16 cellular contexts compared by ENCODE assay signal in genomic region chr2:22902662-22903165, GRCh38.
DNase-seq lines count a peak whose midpoint lies in the region; ATAC-seq and TF ChIP-seq lines count a peak whose summit lies in the region.
"Had no signal": no experiment of that assay in that cellular context is flagged by ENCODE, and none has a peak within 500 bp of the region (broad histone marks: within the 10 kb centered on the region; RNA-seq: fewer than 3 reads in every experiment).

No MANE protein-coding gene starts in this region.

- intact Hi-C loops in esophagus muscularis mucosa (cut with DNase I): loop anchor here (10.0 kb wide), 1 partner anchor 452 kb away; no protein-coding TSS in a partner anchor

- H4K20me1 ChIP-seq in GM23338 (replicated peaks; ENCODE audit: insufficient read depth): no peaks in the 10 kb centered on the region
- H4K20me1 ChIP-seq: BLaER1 had no signal

- TF ChIP-seq CTCF in GM23338 (conservative IDR thresholded peaks at IDR 0.05; ENCODE audit: low read depth in 2 of 2): no peak
- TF ChIP-seq CTCF in esophagus muscularis mucosa (IDR thresholded peaks at IDR 0.05): no peak

- no peaks in the 10 kb centered on the region for H3K4me1 ChIP-seq in GM23338 (ENCODE audit: insufficient read depth)
- H3K4me1 ChIP-seq in esophagus muscularis mucosa: no peaks in the 10 kb centered on the region
- H3K4me1 ChIP-seq: BLaER1, Caco-2 had no signal

- H3K27ac ChIP-seq in GM23338 (ENCODE audit: low read depth) (no peak overlapping the region), esophagus muscularis mucosa (replicated peaks in 1 of 4) (no peak overlapping the region)
- H3K27ac ChIP-seq: BLaER1, C4-2B, GM23248 had no signal

- DNase-seq in GM23338 (ENCODE audit: low spot score) (no peak), esophagus muscularis mucosa (ENCODE audit: extremely low spot score) (peak; percentile 77), mucosa of gallbladder (ENCODE audit: low spot score) (peak; percentile 82), NCI-H2029 treated with DMSO at 0.1 percent for 48 hours (lab: John Stamatoyannopoulos, UW) (no peak)
- no peak for DNase-seq in activated CD4-positive, CD25-positive, alpha-beta regulatory T cell (lab: John Stamatoyannopoulos, UW)
- DNase-seq: Caco-2; CD4-positive, CD25-positive, alpha-beta regulatory T cell; CD8-positive, alpha-beta T cell; DMS153; DND-41; GM23248; H9 had no signal

- H3K36me3 ChIP-seq in GM23338 (ENCODE audit: insufficient read depth): no peaks in the 10 kb centered on the region; the same call in 1 of the 2 replicates
- H3K36me3 ChIP-seq in esophagus muscularis mucosa: no peaks in the 10 kb centered on the region
- H3K36me3 ChIP-seq: BLaER1 had no signal

- H3K4me3 Mint-ChIP-seq in GM23338: no peak overlapping the region
- H3K4me3 Mint-ChIP-seq: CD4-positive, CD25-positive, alpha-beta regulatory T cell; CD8-positive, alpha-beta T cell; H9 had no signal

- 93% methylated on average over 6 of the region's 6 CpGs for WGBS in esophagus muscularis mucosa

- ATAC-seq in GM23338 (no peak), HG03045 (IDR thresholded peaks at IDR 0.05; ENCODE audit: unreplicated experiment) (no peak)
- ATAC-seq: CD8-positive, alpha-beta T cell; HCT116 had no signal

- H3F3A ChIP-seq in GM23338 (replicated peaks; ENCODE audit: low read depth): no peaks in the 10 kb centered on the region

- no peaks in the 10 kb centered on the region for H3K79me2 ChIP-seq in GM23338 (replicated peaks; ENCODE audit: insufficient read depth)

- H3K4me2 ChIP-seq in GM23338: no peak overlapping the region
- H3K4me2 ChIP-seq: BLaER1 had no signal

- H3K9me3 ChIP-seq in esophagus muscularis mucosa: no peaks in the 10 kb centered on the region
- H3K9me3 ChIP-seq: BLaER1, Caco-2 had no signal

- TF ChIP-seq POLR2A in esophagus muscularis mucosa (IDR thresholded peaks at IDR 0.05; ENCODE audit: low read depth): no peak

- no peaks in the 10 kb centered on the region; the same call in 2 of the 3 replicates for H3K4me1 Mint-ChIP-seq in GM23338
- H3K4me1 Mint-ChIP-seq: CD4-positive, CD25-positive, alpha-beta regulatory T cell had no signal

- no peaks in the 10 kb centered on the region for H3K27me3 ChIP-seq in GM23338 (ENCODE audit: insufficient read depth)
- H3K27me3 ChIP-seq in esophagus muscularis mucosa: no peaks in the 10 kb centered on the region
- H3K27me3 ChIP-seq: BLaER1 had no signal

- no peak overlapping the region for H3K4me3 ChIP-seq in GM23338
- H3K4me3 ChIP-seq in esophagus muscularis mucosa: no peak overlapping the region
- H3K4me3 ChIP-seq: BLaER1, GM23248 had no signal

- H3K27me3 Mint-ChIP-seq in GM23338 (ENCODE audit: insufficient read depth, low read depth, poor library complexity): no peaks in the 10 kb centered on the region

- no peak for TF ChIP-seq EP300 in esophagus muscularis mucosa (IDR thresholded peaks at IDR 0.05)

- H2AFZ ChIP-seq in GM23338: peak overlapping the region; percentile 80; the same call in 1 of the 2 replicates
- H2AFZ ChIP-seq: GM23248 had no signal

- H3K9me2 ChIP-seq in GM23338 (ENCODE audit: insufficient read depth): no peaks in the 10 kb centered on the region

- H3K9me3 Mint-ChIP-seq in GM23338: no peaks in the 10 kb centered on the region; the same call in 2 of the 3 replicates
- H3K9me3 Mint-ChIP-seq: CD8-positive, alpha-beta T cell; H9 had no signal

- H3K27ac Mint-ChIP-seq in GM23338: no peak overlapping the region
- H3K27ac Mint-ChIP-seq: CD4-positive, CD25-positive, alpha-beta regulatory T cell; CD8-positive, alpha-beta T cell; H9 had no signal

- H3K36me3 Mint-ChIP-seq in GM23338 (ENCODE audit: low read depth): no peaks in the 10 kb centered on the region
- H3K36me3 Mint-ChIP-seq: CD4-positive, CD25-positive, alpha-beta regulatory T cell; CD8-positive, alpha-beta T cell had no signal

TF ChIP-seq in GM23338, 12 proteins besides CTCF, POLR2A, EP300 and RAD21 (continues in another document):
- no peak for TF ChIP-seq NANOG (IDR thresholded peaks at IDR 0.05; ENCODE audit: borderline replicate concordance)
- no peak for TF ChIP-seq JUNB (IDR thresholded peaks at IDR 0.05; ENCODE audit: unreplicated experiment)
- no peak for TF ChIP-seq ZNF331 (CRISPR knock-in tag; IDR thresholded peaks at IDR 0.05; ENCODE audit: low read depth)
- no peak for TF ChIP-seq ZNF114 (CRISPR knock-in tag; IDR thresholded peaks at IDR 0.05)
- TF ChIP-seq EZH2 (IDR thresholded peaks at IDR 0.05; ENCODE audit: low read depth, unreplicated experiment): no peak
- no peak for TF ChIP-seq REST (IDR thresholded peaks at IDR 0.05; ENCODE audit: unreplicated experiment)
- no peak for TF ChIP-seq POLR2AphosphoS5 (IDR thresholded peaks at IDR 0.05; ENCODE audit: low read depth)
- no peak for TF ChIP-seq ETS1 (IDR thresholded peaks at IDR 0.05)
- TF ChIP-seq CREB1 (CRISPR knock-in tag; IDR thresholded peaks at IDR 0.05; ENCODE audit: low read depth): no peak
- no peak for TF ChIP-seq STAT1 (IDR thresholded peaks at IDR 0.05; ENCODE audit: unreplicated experiment)

Comparison
In these comparisons a context has a peak if more than half of its experiments do, and no peak if none do; other contexts are left out.
1. DNase-seq: peak in esophagus muscularis mucosa (single experiment) and mucosa of gallbladder (single experiment); none in GM23338 (single experiment), activated CD4-positive, CD25-positive, alpha-beta regulatory T cell (0 of 4) and NCI-H2029 treated with DMSO at 0.1 percent for 48 hours (single experiment).